Comparison of ENCODE assay signal across 21 cellular contexts in genomic region chr20:14821251-14821650, GRCh38.
"Had no signal": no experiment of that assay in that cellular context is flagged by ENCODE, and none has a peak within 500 bp of the region (broad histone marks: within the 10 kb centered on the region; RNA-seq: fewer than 3 reads in every experiment).

No MANE protein-coding gene starts in this region.

- H3K27ac ChIP-seq: dorsolateral prefrontal cortex, epithelial cell of prostate, esophagus muscularis mucosa, gastrocnemius medialis, heart right ventricle, psoas muscle, right lobe of liver, testis, tibial nerve, upper lobe of right lung had no signal

- H3K36me3 ChIP-seq: esophagus muscularis mucosa, gastrocnemius medialis, heart right ventricle, right lobe of liver, tibial nerve, upper lobe of right lung had no signal

- H3K9me3 ChIP-seq: esophagus muscularis mucosa, gastrocnemius medialis, psoas muscle, right lobe of liver, testis, tibial nerve, upper lobe of right lung had no signal

- H3K27ac Mint-ChIP-seq: naive B cell; stimulated activated memory B cell treated with anti-CD40 and anti-IgM and Interleukin-4, amounts not matched to agents 10 μg/mL and 1 μg/mL and 100 μg/mL, for 72 hours; stimulated activated naive CD8-positive, alpha-beta T cell treated with anti-CD3 and anti-CD28 coated beads, Interleukin-15, Interleukin-2, amounts not matched to agents 100 ng/mL and 50 ng/mL, for 24 hours had no signal

- H3K27me3 Mint-ChIP-seq: naive B cell; stimulated activated memory B cell treated with anti-CD40 and anti-IgM and Interleukin-4, amounts not matched to agents 10 μg/mL and 1 μg/mL and 100 μg/mL, for 72 hours; stimulated activated naive CD8-positive, alpha-beta T cell treated with anti-CD3 and anti-CD28 coated beads, Interleukin-15, Interleukin-2, amounts not matched to agents 100 ng/mL and 50 ng/mL, for 24 hours had no signal

- H3K4me3 ChIP-seq: dorsolateral prefrontal cortex, esophagus muscularis mucosa, gastrocnemius medialis, heart right ventricle, psoas muscle, right lobe of liver, testis, tibial nerve, upper lobe of right lung had no signal

- H3K4me1 ChIP-seq: esophagus muscularis mucosa, gastrocnemius medialis, heart right ventricle, psoas muscle, right lobe of liver, testis, tibial nerve, upper lobe of right lung had no signal

- H3K36me3 Mint-ChIP-seq: naive B cell; stimulated activated memory B cell treated with anti-CD40 and anti-IgM and Interleukin-4, amounts not matched to agents 10 μg/mL and 1 μg/mL and 100 μg/mL, for 72 hours had no signal

- H3K27me3 ChIP-seq: dorsolateral prefrontal cortex, esophagus muscularis mucosa, gastrocnemius medialis, heart right ventricle, right lobe of liver, testis, tibial nerve, upper lobe of right lung had no signal

- DNase-seq: cortex of kidney; dorsolateral prefrontal cortex; effector CD8-positive, alpha-beta T cell; gastrocnemius medialis; heart right ventricle; hypothalamus; kidney glomerular epithelial cell; mesendoderm; naive B cell; psoas muscle; retina; right lobe of liver; stimulated activated CD4-positive, alpha-beta T cell treated with anti-CD3 and anti-CD28 coated beads, Interleukin-4, amount 100 ng/mL, for 24 hours; testis; upper lobe of right lung had no signal

- H3K4me3 Mint-ChIP-seq: naive B cell; nephron; stimulated activated memory B cell treated with anti-CD40 and anti-IgM and Interleukin-4, amounts not matched to agents 10 μg/mL and 1 μg/mL and 100 μg/mL, for 72 hours; stimulated activated naive CD8-positive, alpha-beta T cell treated with anti-CD3 and anti-CD28 coated beads, Interleukin-15, Interleukin-2, amounts not matched to agents 100 ng/mL and 50 ng/mL, for 24 hours had no signal

- H3K4me1 Mint-ChIP-seq: naive B cell; nephron; stimulated activated memory B cell treated with anti-CD40 and anti-IgM and Interleukin-4, amounts not matched to agents 10 μg/mL and 1 μg/mL and 100 μg/mL, for 72 hours had no signal

- H3K9me3 Mint-ChIP-seq: stimulated activated memory B cell treated with anti-CD40 and anti-IgM and Interleukin-4, amounts not matched to agents 10 μg/mL and 1 μg/mL and 100 μg/mL, for 72 hours had no signal

- ATAC-seq: gastrocnemius medialis; heart right ventricle; psoas muscle; right lobe of liver; stimulated activated memory B cell treated with anti-CD40 and anti-IgM and Interleukin-4, amounts not matched to agents 10 μg/mL and 1 μg/mL and 100 μg/mL, for 72 hours; upper lobe of right lung had no signal
